ENCODE assay signal across 10 cellular contexts in the genomic region with DNA sequence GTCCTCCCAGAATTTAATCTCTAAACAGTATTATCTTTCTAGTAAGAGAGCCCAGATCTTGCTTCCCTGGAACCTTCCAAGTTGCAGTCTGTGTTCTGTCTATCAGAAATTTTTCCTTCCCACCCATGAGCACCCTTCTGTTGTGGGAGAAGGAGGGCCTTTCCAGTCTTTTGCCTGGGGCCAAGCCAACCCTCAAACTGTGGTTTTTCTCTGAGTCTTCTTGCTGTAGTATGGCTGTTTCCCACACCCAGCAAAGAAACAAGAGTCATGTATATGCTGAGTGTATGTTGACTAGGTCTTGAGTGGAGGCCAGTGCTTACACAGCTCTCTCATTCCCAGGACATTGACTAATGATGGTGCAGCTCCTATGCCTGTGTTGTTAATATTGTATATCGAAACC.
DNase-seq lines count a peak whose midpoint lies in the region; ATAC-seq and TF ChIP-seq lines count a peak whose summit lies in the region.
"Had no signal": no experiment of that assay in that cellular context is flagged by ENCODE, and none has a peak within 500 bp of the region (broad histone marks: within the 10 kb centered on the region; RNA-seq: fewer than 3 reads in every experiment).

No MANE protein-coding gene starts in this region.

- no peaks in the 10 kb centered on the region for H3K9me3 Mint-ChIP-seq in nephron
- H3K9me3 Mint-ChIP-seq: activated CD8-positive, alpha-beta T cell treated with anti-CD3 and anti-CD28 coated beads for 36 hours had no signal

- no peak overlapping the region for H3K4me3 ChIP-seq in PC-3 (ENCODE audit: low read length)

- POLR2A ChIA-PET in PC-3 (lab: Charles Lee; ENCODE audit: unreplicated experiment): interaction anchor here (0.7 kb wide), 1 partner anchor 67 kb away, joined by 4 read pairs; no protein-coding TSS in a partner anchor

- H3K27me3 Mint-ChIP-seq in nephron (ENCODE audit: low read depth): peaks cover 3% of the 10 kb centered on the region
- H3K27me3 Mint-ChIP-seq: activated CD8-positive, alpha-beta T cell treated with anti-CD3 and anti-CD28 coated beads for 36 hours had no signal

- peak overlapping the region in 2 of 3 experiments; percentile 86 to 90 for H3K27ac Mint-ChIP-seq in nephron
- H3K27ac Mint-ChIP-seq: activated CD8-positive, alpha-beta T cell treated with anti-CD3 and anti-CD28 coated beads for 36 hours had no signal

- CTCF ChIA-PET in PC-3 (lab: Charles Lee): no interaction called here

- ATAC-seq in PC-3 (peak; percentile 70), HG03439 (IDR thresholded peaks at IDR 0.05; ENCODE audit: unreplicated experiment) (no peak)
- ATAC-seq: activated CD8-positive, alpha-beta T cell treated with anti-CD3 and anti-CD28 coated beads for 36 hours had no signal

- DNase-seq in EL: peak; percentile 86
- peak; percentile 82 for DNase-seq in PC-3
- peak; percentile 83 for DNase-seq in epithelial cell of prostate (ENCODE audit: low read depth, low spot score)
- no peak for DNase-seq in NCI-H526 (lab: John Stamatoyannopoulos, UW)
- DNase-seq in RPMI8226: no peak
- DNase-seq in NCI-H2196 (lab: John Stamatoyannopoulos, UW; ENCODE audit: unreplicated experiment): no peak
- DNase-seq: activated CD8-positive, alpha-beta T cell treated with anti-CD3 and anti-CD28 coated beads for 36 hours; NCI-H446 had no signal

- no TSS peak for BruUV-seq in PC-3 (replicated peaks; lab: Mats Ljungman, UMichigan)

- H4K20me1 ChIP-seq in PC-3 (ENCODE audit: low read length): no peaks in the 10 kb centered on the region

- no peaks in the 10 kb centered on the region for H3K36me3 ChIP-seq in PC-3 (ENCODE audit: low read depth, low read length)

- H3K9ac ChIP-seq in PC-3 (ENCODE audit: low read length): peak overlapping the region; percentile 79

- no peaks in the 10 kb centered on the region for H3K9me2 ChIP-seq in PC-3 (replicated peaks; ENCODE audit: low read length)

- no peaks in the 10 kb centered on the region for H3K27me3 ChIP-seq in PC-3 (ENCODE audit: low read length)

- H3K79me2 ChIP-seq in PC-3 (ENCODE audit: low read length): no peaks in the 10 kb centered on the region

- no peak overlapping the region for H2AFZ ChIP-seq in PC-3 (ENCODE audit: low read length)

- H3K36me3 Mint-ChIP-seq in nephron (ENCODE audit: low read depth): peaks cover 8% of the 10 kb centered on the region

- H3K9me3 ChIP-seq in PC-3 (ENCODE audit: low read length): no peaks in the 10 kb centered on the region

- no peak for TF ChIP-seq CTCF in PC-3 (conservative IDR thresholded peaks at IDR 0.05; ENCODE audit: low read depth, low read length)
- TF ChIP-seq CTCF in nephron (IDR thresholded peaks at IDR 0.05; ENCODE audit: unreplicated experiment in 3 of 3): no peak

- H3K4me2 ChIP-seq in PC-3 (ENCODE audit: low read length): peak overlapping the region; percentile 20

- H3K4me3 Mint-ChIP-seq in nephron: no peak overlapping the region
- H3K4me3 Mint-ChIP-seq: activated CD8-positive, alpha-beta T cell treated with anti-CD3 and anti-CD28 coated beads for 36 hours had no signal

- peaks cover 43% of the 10 kb centered on the region for H3K4me1 ChIP-seq in PC-3 (ENCODE audit: insufficient read depth, low read length)

- H3K4me1 Mint-ChIP-seq in nephron: peaks cover 43% of the 10 kb centered on the region

- intact Hi-C loops in PC-3 (cut with micrococcal nuclease): loop anchor here (5.0 kb wide), 1 partner anchor 170 kb away; no protein-coding TSS in a partner anchor

- H3F3A ChIP-seq in PC-3 (ENCODE audit: low read length, unreplicated experiment): peaks cover 3% of the 10 kb centered on the region

- H3K27ac ChIP-seq in PC-3 (ENCODE audit: low read length) (peak overlapping the region; percentile 96), epithelial cell of prostate (peak overlapping the region; percentile 71)

Comparison
In these comparisons a context has a peak if more than half of its experiments do, and no peak if none do; other contexts are left out.
1. DNase-seq: peak in EL (single experiment), PC-3 (single experiment) and epithelial cell of prostate (single experiment); none in NCI-H526 (0 of 2), RPMI8226 (single experiment) and NCI-H2196 (single experiment).